8 cellular contexts compared by ENCODE assay signal in genomic region chr1:54287821-54288220, GRCh38.
DNase-seq lines count a peak whose midpoint lies in the region; ATAC-seq, FAIRE-seq and TF ChIP-seq lines count a peak whose summit lies in the region.

No MANE protein-coding gene starts in this region.

- H3K27me3 ChIP-seq in H9 (ENCODE audit: insufficient read depth, low read length) (no peaks in the 10 kb centered on the region), heart right ventricle (no peaks in the 10 kb centered on the region)

- no peak overlapping the region for H3K4me2 ChIP-seq in H9 (ENCODE audit: insufficient read depth, insufficient read length, low read length)

- WGBS in H9 (ENCODE audit: extremely low coverage, insufficient read length, low lambda C conversion rate), result no CpG with 5 or more reads among the region's 9 CpGs
- 47 to 58% methylated on average over 9 of the region's 9 CpGs for WGBS in heart right ventricle, 2 donors

- TF ChIP-seq POLR2A in GM12891 (IDR thresholded peaks at IDR 0.05; ENCODE audit: low read depth, low read length), result no peak

- ATAC-seq in activated CD8-positive, alpha-beta T cell treated with anti-CD3 and anti-CD28 coated beads for 36 hours, result no peak
- peak; percentile 28 to 72 (median 69) for ATAC-seq in heart right ventricle
- no peak for ATAC-seq in GM21576 (IDR thresholded peaks at IDR 0.05; ENCODE audit: unreplicated experiment)
- ATAC-seq in stimulated activated naive B cell treated with anti-CD40 and anti-IgM and Interleukin-4, amounts not matched to agents 10 μg/mL and 1 μg/mL and 100 μg/mL, for 72 hours (replicated peaks), result no peak

- no peak overlapping the region for H3K4ac ChIP-seq in H9 (ENCODE audit: low read depth, low read length)

- no peak overlapping the region for H2AK5ac ChIP-seq in H9 (ENCODE audit: insufficient read length, low read length)

- H3K56ac ChIP-seq in H9 (ENCODE audit: insufficient read length, low read depth, low read length), result no peak overlapping the region

- peaks cover 4% of the 10 kb centered on the region for H3K79me1 ChIP-seq in H9 (ENCODE audit: insufficient read depth, low read depth, low read length, poor library complexity, severe bottlenecking)

- H4K20me1 ChIP-seq in H9 (ENCODE audit: control insufficient read depth, insufficient read depth, insufficient read length), result no peaks in the 10 kb centered on the region

- no peak for DNase-seq in H9
- peak; percentile 53 for DNase-seq in activated CD8-positive, alpha-beta T cell treated with anti-CD3 and anti-CD28 coated beads for 36 hours
- DNase-seq in heart right ventricle, result peak in 1 of 2 donors; percentile 49
- DNase-seq in stimulated activated naive B cell treated with anti-CD40 and anti-IgM and Interleukin-4, amounts not matched to agents 10 μg/mL and 1 μg/mL and 100 μg/mL, for 72 hours, result no peak
- no peak for DNase-seq in GM12891 (ENCODE audit: insufficient read length, low spot score)
- no peak for DNase-seq in NCI-H2227 (lab: John Stamatoyannopoulos, UW; ENCODE audit: unreplicated experiment)

- H3K36me3 ChIP-seq in heart right ventricle, result no peaks in the 10 kb centered on the region

- H3K36me3 Mint-ChIP-seq in H9 (ENCODE audit: insufficient read depth in 1 of 3, low read depth in 3 of 3), result no peaks in the 10 kb centered on the region
- H3K36me3 Mint-ChIP-seq in activated CD8-positive, alpha-beta T cell treated with anti-CD3 and anti-CD28 coated beads for 36 hours (ENCODE audit: low read depth), result peaks cover 6% of the 10 kb centered on the region
- no peaks in the 10 kb centered on the region for H3K36me3 Mint-ChIP-seq in stimulated activated naive B cell treated with anti-CD40 and anti-IgM and Interleukin-4, amounts not matched to agents 10 μg/mL and 1 μg/mL and 100 μg/mL, for 72 hours

- no peak overlapping the region for H2BK20ac ChIP-seq in H9 (ENCODE audit: low read depth, low read length, poor library complexity, severe bottlenecking)

- no peak overlapping the region for H3K14ac ChIP-seq in H9 (ENCODE audit: insufficient read depth, low read length)

- no peaks in the 10 kb centered on the region for H3K9me3 Mint-ChIP-seq in H9
- H3K9me3 Mint-ChIP-seq in activated CD8-positive, alpha-beta T cell treated with anti-CD3 and anti-CD28 coated beads for 36 hours, result no peaks in the 10 kb centered on the region
- no peaks in the 10 kb centered on the region for H3K9me3 Mint-ChIP-seq in stimulated activated naive B cell treated with anti-CD40 and anti-IgM and Interleukin-4, amounts not matched to agents 10 μg/mL and 1 μg/mL and 100 μg/mL, for 72 hours

- H3K9me3 ChIP-seq in H9 (ENCODE audit: control insufficient read depth, low read depth, low read length) (no peaks in the 10 kb centered on the region), heart right ventricle (no peaks in the 10 kb centered on the region)

- H3K27me3 Mint-ChIP-seq in H9 (ENCODE audit: low read depth), result no peaks in the 10 kb centered on the region
- H3K27me3 Mint-ChIP-seq in activated CD8-positive, alpha-beta T cell treated with anti-CD3 and anti-CD28 coated beads for 36 hours, result no peaks in the 10 kb centered on the region
- no peaks in the 10 kb centered on the region for H3K27me3 Mint-ChIP-seq in stimulated activated naive B cell treated with anti-CD40 and anti-IgM and Interleukin-4, amounts not matched to agents 10 μg/mL and 1 μg/mL and 100 μg/mL, for 72 hours

- H2BK12ac ChIP-seq in H9 (ENCODE audit: insufficient read length, low read depth, low read length), result no peak overlapping the region

- H3K27ac Mint-ChIP-seq in H9, result peak overlapping the region in 2 of 3 experiments; percentile 64 to 96; a peak in 4 of 7 replicates
- H3K27ac Mint-ChIP-seq in activated CD8-positive, alpha-beta T cell treated with anti-CD3 and anti-CD28 coated beads for 36 hours, result peak overlapping the region; percentile 98
- no peak overlapping the region for H3K27ac Mint-ChIP-seq in stimulated activated naive B cell treated with anti-CD40 and anti-IgM and Interleukin-4, amounts not matched to agents 10 μg/mL and 1 μg/mL and 100 μg/mL, for 72 hours

- H3T11ph ChIP-seq in H9 (ENCODE audit: low read length), result no peak overlapping the region

- peaks cover 76 to 89% of the 10 kb centered on the region in 2 experiments for H3K4me1 Mint-ChIP-seq in H9
- H3K4me1 Mint-ChIP-seq in activated CD8-positive, alpha-beta T cell treated with anti-CD3 and anti-CD28 coated beads for 36 hours (ENCODE audit: low read depth), result peaks cover 87% of the 10 kb centered on the region
- H3K4me1 Mint-ChIP-seq in stimulated activated naive B cell treated with anti-CD40 and anti-IgM and Interleukin-4, amounts not matched to agents 10 μg/mL and 1 μg/mL and 100 μg/mL, for 72 hours, result peaks cover 17 to 20% of the 10 kb centered on the region in 2 donors

- H4K8ac ChIP-seq in H9 (replicated peaks; ENCODE audit: insufficient read length, low read depth, low read length), result no peak overlapping the region

- POLR2A ChIA-PET in activated CD8-positive, alpha-beta T cell treated with anti-CD3 and anti-CD28 coated beads for 36 hours (lab: Charles Lee), result interaction anchor here (0.8 to 3.8 kb wide), 6 partner anchors 10 to 120 kb away, joined by 3 to 23 read pairs (median 5); no protein-coding TSS in a partner anchor

- intact Hi-C loops in activated CD8-positive, alpha-beta T cell treated with anti-CD3 and anti-CD28 coated beads for 36 hours (cut with micrococcal nuclease), result loop anchor here (5.0 to 10.0 kb wide), 3 partner anchors 69 to 197 kb away; no protein-coding TSS in a partner anchor
- intact Hi-C loops in heart right ventricle (cut with DNase I), result loop anchor here in 1 of 10 donors (5.0 kb wide), 1 partner anchor 86 kb away; the partner anchor contains the start of genes CYB5RL and MRPL37

- no peak overlapping the region for H4K91ac ChIP-seq in H9 (ENCODE audit: insufficient read length, low read depth, low read length)

- H2BK120ac ChIP-seq in H9 (ENCODE audit: low read depth, low read length, poor library complexity, severe bottlenecking), result no peak overlapping the region

- no peak overlapping the region for H2AFZ ChIP-seq in H9 (ENCODE audit: low read length)

- no peak overlapping the region for H3K9ac ChIP-seq in H9 (ENCODE audit: extremely low read depth, insufficient read length, low read length)

- H3K18ac ChIP-seq in H9 (ENCODE audit: insufficient read length, low read depth, low read length), result no peak overlapping the region

- H2BK5ac ChIP-seq in H9 (ENCODE audit: insufficient read length, low read length), result no peak overlapping the region

- H3K79me2 ChIP-seq in H9 (ENCODE audit: insufficient read depth, low read length), result peaks cover 2% of the 10 kb centered on the region

- no peak overlapping the region; the same call in 1 of the 2 replicates for H2BK15ac ChIP-seq in H9 (ENCODE audit: low read depth, low read length)

- CTCF ChIA-PET in activated CD8-positive, alpha-beta T cell treated with anti-CD3 and anti-CD28 coated beads for 36 hours (lab: Charles Lee), result interaction anchor here (0.7 to 3.7 kb wide), 3 partner anchors 16 to 201 kb away, joined by 3 to 16 read pairs (median 3); no protein-coding TSS in a partner anchor

- H3K4me3 Mint-ChIP-seq in H9, result no peak overlapping the region
- H3K4me3 Mint-ChIP-seq in activated CD8-positive, alpha-beta T cell treated with anti-CD3 and anti-CD28 coated beads for 36 hours, result peak overlapping the region; percentile 74
- no peak overlapping the region for H3K4me3 Mint-ChIP-seq in stimulated activated naive B cell treated with anti-CD40 and anti-IgM and Interleukin-4, amounts not matched to agents 10 μg/mL and 1 μg/mL and 100 μg/mL, for 72 hours

- H3K4me1 ChIP-seq in H9 (ENCODE audit: insufficient read depth, low read length) (peaks cover 24% of the 10 kb centered on the region), heart right ventricle (peaks cover 31 to 89% (median 76%) of the 10 kb centered on the region in 9 donors)

- TF ChIP-seq CTCF in H9 (conservative IDR thresholded peaks at IDR 0.05) (no peak), heart right ventricle (IDR thresholded peaks at IDR 0.05) (no peak)
- no peak for TF ChIP-seq CTCF in activated CD8-positive, alpha-beta T cell treated with anti-CD3 and anti-CD28 coated beads for 36 hours (IDR thresholded peaks at IDR 0.05)

- no peak overlapping the region for H4K5ac ChIP-seq in H9 (ENCODE audit: insufficient read length, low read depth, low read length)

- H3K4me3 ChIP-seq in heart right ventricle, result no peak overlapping the region
- H3K4me3 ChIP-seq in skin epidermis, result no peak overlapping the region

- no peak overlapping the region for H3K23ac ChIP-seq in H9 (ENCODE audit: insufficient read length, low read depth, low read length)

- H3K27ac ChIP-seq in H9 (ENCODE audit: insufficient read length, low read depth, low read length) (no peak overlapping the region), heart right ventricle (peak overlapping the region; percentile 56 to 84 (median 79)), skin epidermis (peak overlapping the region in 17 of 21 experiments; percentile 2 to 78 (median 58))

- FAIRE-seq in GM12891 (lab: Jason Lieb, UNC), result no peak

- no peaks in the 10 kb centered on the region for H3K23me2 ChIP-seq in H9 (ENCODE audit: insufficient read length, low read depth, low read length, poor library complexity, severe bottlenecking)

TF ChIP-seq in GM12891, 5 proteins besides CTCF, POLR2A, EP300 and RAD21:
- TF ChIP-seq POU2F2 (IDR thresholded peaks at IDR 0.05; ENCODE audit: low read depth, low read length), result no peak
- TF ChIP-seq POLR2AphosphoS5 (IDR thresholded peaks at IDR 0.05; ENCODE audit: low read depth, low read length), result no peak
- no peak for TF ChIP-seq PAX5 (IDR thresholded peaks at IDR 0.05; ENCODE audit: insufficient read depth, low read length, severe bottlenecking)
- TF ChIP-seq TAF1 (IDR thresholded peaks at IDR 0.05; ENCODE audit: low read depth, low read length), result no peak
- no peak for TF ChIP-seq SPI1 (IDR thresholded peaks at IDR 0.05; ENCODE audit: low read depth, low read length)

Comparison
In these comparisons a context has a peak if more than half of its experiments do, and no peak if none do; other contexts are left out.
1. ATAC-seq: peak in heart right ventricle (8 of 8); none in activated CD8-positive, alpha-beta T cell treated with anti-CD3 and anti-CD28 coated beads for 36 hours (single experiment), GM21576 (single experiment) and stimulated activated naive B cell treated with anti-CD40 and anti-IgM and Interleukin-4, amounts not matched to agents 10 μg/mL and 1 μg/mL and 100 μg/mL, for 72 hours (0 of 2).